In the genomic region with DNA sequence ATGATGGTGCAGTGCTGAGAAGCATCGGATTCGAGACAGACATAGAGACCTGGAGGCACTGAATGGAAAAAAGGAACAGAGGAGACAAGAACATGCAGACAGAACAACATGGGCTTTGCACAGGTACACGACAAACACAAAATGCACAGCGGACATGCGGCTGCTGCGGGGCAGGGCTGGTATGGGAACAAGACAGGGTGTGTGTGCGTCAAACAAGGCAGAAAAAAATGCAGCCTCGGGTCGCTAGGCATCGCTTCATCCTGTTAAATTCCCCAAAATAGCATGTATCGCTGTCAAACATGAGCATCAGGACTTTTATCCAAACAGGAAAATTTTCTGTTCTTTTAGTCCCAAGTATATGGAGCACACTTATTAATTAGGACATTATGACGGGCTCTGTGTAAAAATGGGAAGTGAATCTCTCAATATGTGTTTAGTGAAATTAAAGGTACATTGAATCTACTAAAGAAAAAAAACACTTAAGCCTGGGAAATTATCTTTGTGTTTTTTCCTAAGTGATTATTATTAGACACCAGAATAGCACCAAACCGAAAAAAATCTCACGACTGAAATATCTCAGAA, we compare ENCODE assay signal across 39 cellular contexts. TPM values are rescaled to one million over a fixed set of nuclear protein-coding genes. Genes with fewer than 3 reads are reported as not detected.
"Had no signal": no experiment of that assay in that cellular context is flagged by ENCODE, and none has a peak within 500 bp of the region (broad histone marks: within the 10 kb centered on the region; RNA-seq: fewer than 3 reads in every experiment).

No MANE protein-coding gene starts in this region.

- FAIRE-seq: astrocyte had no signal

- H3K36me3 Mint-ChIP-seq: activated naive CD4-positive, alpha-beta T cell treated with anti-CD3 and anti-CD28 coated beads, Interleukin-2, amount 50 U/mL, for 24 hours; T-cell had no signal

- H3K36me3 ChIP-seq: adrenal gland, breast epithelium, MG63, Peyer's patch had no signal

- H3K9me3 ChIP-seq: adrenal gland, body of pancreas, breast epithelium, MG63, Peyer's patch had no signal

- DNase-seq: activated CD4-positive, alpha-beta T cell treated with anti-CD3 and anti-CD28 coated beads for 36 hours; activated CD4-positive, alpha-beta T cell treated with anti-CD3 and anti-CD28 coated beads, Interleukin-2, amount 10 ng/mL, durations not matched to agents 7 days and 5 days; activated CD4-positive, alpha-beta T cell treated with anti-CD3 and anti-CD28 coated beads, Interleukin-2, amount 50 U/mL, for 48 hours; activated CD8-positive, alpha-beta T cell treated with anti-CD3 and anti-CD28 coated beads, Interleukin-2, amount 10 ng/mL, durations not matched to agents 7 days and 5 days; activated gamma-delta T cell; activated naive CD4-positive, alpha-beta T cell treated with Interleukin-2 at 50 U/mL for 16 hours; activated T-cell treated with anti-CD3 and anti-CD28 coated beads, Interleukin-2, amount 50 U/mL, for 24 hours; adrenal gland; body of pancreas; cerebellar nuclear complex; Kasumi-1; KBM-7; MG63; NCI-H1092 treated with DMSO at 0.1 percent for 48 hours; NCI-H1417; NCI-H146; NCI-H187; NCI-H2029 treated with DMSO at 0.1 percent for 48 hours; NCI-H2107; NCI-H2171; NCI-H510A; NCI-H526; NCI-H748 treated with DMSO at 0.1 percent for 48 hours; NK-92 treated with Interleukin-12 subunit alpha and Interleukin-12 subunit beta, amount 100 ng/mL, for 24 hours; PC-3; Peyer's patch; RPMI8226; SIG-M5; T-cell; T-helper 17 cell; T-helper 9 cell had no signal

- ATAC-seq: activated CD4-positive, alpha-beta T cell treated with anti-CD3 and anti-CD28 coated beads for 36 hours; activated CD4-positive, CD25-positive, alpha-beta regulatory T cell treated with anti-CD3 and anti-CD28 coated beads, Interleukin-2, amount 50 U/mL, for 24 hours; activated CD8-positive, alpha-beta T cell treated with anti-CD3 and anti-CD28 coated beads, Interleukin-2, amount 10 ng/mL, durations not matched to agents 7 days and 5 days; body of pancreas; PC-3; SK-N-SH treated with all-trans-retinoic acid at 6 μM for 48 hours; T-cell; T-helper 17 cell had no signal

- H3K27ac ChIP-seq: adrenal gland, body of pancreas, breast epithelium, Peyer's patch had no signal

- H3K27ac Mint-ChIP-seq: activated CD4-positive, alpha-beta T cell treated with anti-CD3 and anti-CD28 coated beads for 36 hours; activated CD4-positive, alpha-beta T cell treated with anti-CD3 and anti-CD28 coated beads, Interleukin-2, amount 10 ng/mL, durations not matched to agents 7 days and 5 days; activated CD8-positive, alpha-beta T cell treated with anti-CD3 and anti-CD28 coated beads, Interleukin-2, amount 10 ng/mL, durations not matched to agents 7 days and 5 days; activated naive CD4-positive, alpha-beta T cell treated with anti-CD3 and anti-CD28 coated beads, Interleukin-2, amount 50 U/mL, for 24 hours; activated T-cell treated with anti-CD3 and anti-CD28 coated beads, Interleukin-2, amount 50 U/mL, for 24 hours; activated T-helper 2 cell treated with anti-CD3 and anti-CD28 coated beads, Interferon-gamma antibody, Interleukin-2, Interleukin-4, amounts not matched to agents 10 μg/mL and 5 μg/mL and 100 μg/mL, durations not matched to agents 14 hours and 24 hours and 36 hours; T-cell; T-helper 17 cell had no signal

- H3K4me1 ChIP-seq: adrenal gland, body of pancreas, breast epithelium, Peyer's patch had no signal

- H3K4me3 ChIP-seq: adrenal gland, body of pancreas, breast epithelium, MG63, Peyer's patch had no signal

- H3K27me3 ChIP-seq: adrenal gland, body of pancreas, breast epithelium, MG63, Peyer's patch had no signal

- H3K9me3 Mint-ChIP-seq: activated CD4-positive, alpha-beta T cell treated with anti-CD3 and anti-CD28 coated beads, Interleukin-2, amount 10 ng/mL, durations not matched to agents 7 days and 5 days; activated naive CD4-positive, alpha-beta T cell treated with anti-CD3 and anti-CD28 coated beads, Interleukin-2, amount 50 U/mL, for 24 hours; activated T-cell treated with anti-CD3 and anti-CD28 coated beads, Interleukin-2, amount 50 U/mL, for 24 hours; activated T-helper 2 cell treated with anti-CD3 and anti-CD28 coated beads, Interferon-gamma antibody, Interleukin-2, Interleukin-4, amounts not matched to agents 10 μg/mL and 5 μg/mL and 100 μg/mL, durations not matched to agents 14 hours and 24 hours and 36 hours; T-cell had no signal

RNA-seq across cellular contexts. Expression of a gene that starts 36.1 kb away (rescaled TPM):
- total RNA-seq: activated CD4-positive, alpha-beta T cell treated with anti-CD3 and anti-CD28 coated beads for 36 hours; activated CD4-positive, alpha-beta T cell treated with anti-CD3 and anti-CD28 coated beads, Interleukin-2, amount 10 ng/mL, durations not matched to agents 7 days and 5 days; activated CD8-positive, alpha-beta T cell treated with anti-CD3 and anti-CD28 coated beads, Interleukin-2, amount 10 ng/mL, durations not matched to agents 7 days and 5 days; activated T-helper 2 cell treated with anti-CD3 and anti-CD28 coated beads, Interferon-gamma antibody, Interleukin-2, Interleukin-4, amounts not matched to agents 10 μg/mL and 5 μg/mL and 100 μg/mL, durations not matched to agents 14 hours and 24 hours and 36 hours; adrenal gland; astrocyte; body of pancreas; breast epithelium; cardiac septum; PC-3; Peyer's patch; SK-MEL-5; T-cell; T-helper 17 cell had no signal
- polyA plus RNA-seq: adrenal gland had no signal
